ENCODE assay signal across 24 cellular contexts in the genomic region with DNA sequence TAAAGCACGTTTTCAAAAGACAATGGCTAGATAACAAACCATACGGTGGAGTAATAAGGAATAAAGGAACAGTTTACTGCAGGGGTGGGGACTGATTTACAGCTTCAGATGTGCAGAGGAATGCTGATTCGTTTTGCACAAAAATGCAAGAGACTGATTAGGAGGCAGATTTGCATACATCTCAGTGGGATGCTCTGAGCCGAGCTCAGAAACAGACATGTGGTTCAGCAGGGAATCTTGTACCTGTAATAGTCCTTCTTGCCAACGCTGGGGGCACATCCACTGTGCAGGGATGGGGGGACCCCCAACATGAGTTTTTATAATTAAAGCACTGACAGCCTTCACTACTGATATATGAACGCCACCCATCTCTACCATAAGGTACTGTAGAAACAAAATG.
"Had no signal": no experiment of that assay in that cellular context is flagged by ENCODE, and none has a peak within 500 bp of the region (broad histone marks: within the 10 kb centered on the region; RNA-seq: fewer than 3 reads in every experiment).

No MANE protein-coding gene starts in this region.

- H3K27ac Mint-ChIP-seq: dendritic cell treated with granulocyte-macrophage colony-stimulating factor and Interleukin-4, amounts not matched to agents 40 ng/mL and 50 ng/mL, for 4 days; natural killer cell; progenitor cell of endocrine pancreas; stimulated activated effector memory CD8-positive, alpha-beta T cell treated with anti-CD3 and anti-CD28 coated beads, Interleukin-12 subunit alpha, Interleukin-12 subunit beta, amount 100 ng/mL, for 72 hours had no signal

- DNase-seq: colonic mucosa; effector memory CD4-positive, alpha-beta T cell; esophagus squamous epithelium; foreskin melanocyte; glutamatergic neuron; heart right ventricle; hippocampal formation; left ventricle myocardium superior; lower lobe of right lung; natural killer cell; right cardiac atrium; sigmoid colon; stimulated activated CD4-positive, alpha-beta T cell treated with anti-CD3 and anti-CD28 coated beads, Interleukin-2, amount 100 ng/mL, for 24 hours; stimulated activated CD4-positive, alpha-beta T cell treated with anti-CD3 and anti-CD28 coated beads, Interleukin-4, amount 100 ng/mL, for 24 hours; stimulated activated naive CD4-positive, alpha-beta T cell treated with Interleukin-2 at 50 U/mL for 16 hours; stomach; thyroid gland; trophoblast cell had no signal

- H3K4me1 Mint-ChIP-seq: natural killer cell; stimulated activated effector memory CD8-positive, alpha-beta T cell treated with anti-CD3 and anti-CD28 coated beads, Interleukin-12 subunit alpha, Interleukin-12 subunit beta, amount 100 ng/mL, for 72 hours had no signal

- H3K4me1 ChIP-seq: colonic mucosa, esophagus squamous epithelium, lower lobe of right lung, parathyroid adenoma, sigmoid colon, thyroid gland, vagina had no signal

- H3K27me3 ChIP-seq: colonic mucosa, esophagus squamous epithelium, heart right ventricle, neutrophil, sigmoid colon, stomach, thyroid gland, vagina had no signal

- H3K36me3 Mint-ChIP-seq: natural killer cell; stimulated activated effector memory CD8-positive, alpha-beta T cell treated with anti-CD3 and anti-CD28 coated beads, Interleukin-12 subunit alpha, Interleukin-12 subunit beta, amount 100 ng/mL, for 72 hours had no signal

- H3K27me3 Mint-ChIP-seq: dendritic cell treated with granulocyte-macrophage colony-stimulating factor and Interleukin-4, amounts not matched to agents 40 ng/mL and 50 ng/mL, for 4 days; progenitor cell of endocrine pancreas had no signal

- H3K27ac ChIP-seq: colonic mucosa, esophagus squamous epithelium, heart right ventricle, lower lobe of right lung, neutrophil, parathyroid adenoma, sigmoid colon, stomach, thyroid gland, vagina had no signal

- ATAC-seq: heart right ventricle; left ventricle myocardium superior; lower lobe of right lung; natural killer cell; right cardiac atrium; stimulated activated effector memory CD8-positive, alpha-beta T cell treated with anti-CD3 and anti-CD28 coated beads, Interleukin-12 subunit alpha, Interleukin-12 subunit beta, amount 100 ng/mL, for 72 hours had no signal

- H3K4me3 Mint-ChIP-seq: dendritic cell treated with granulocyte-macrophage colony-stimulating factor and Interleukin-4, amounts not matched to agents 40 ng/mL and 50 ng/mL, for 4 days; natural killer cell; stimulated activated effector memory CD8-positive, alpha-beta T cell treated with anti-CD3 and anti-CD28 coated beads, Interleukin-12 subunit alpha, Interleukin-12 subunit beta, amount 100 ng/mL, for 72 hours had no signal

- H3K9ac ChIP-seq: parathyroid adenoma had no signal

- H3K79me2 ChIP-seq: parathyroid adenoma had no signal

- H3K4me3 ChIP-seq: colonic mucosa, esophagus squamous epithelium, heart right ventricle, lower lobe of right lung, sigmoid colon, stomach, thyroid gland, vagina had no signal

- H3K9me3 Mint-ChIP-seq: dendritic cell treated with granulocyte-macrophage colony-stimulating factor and Interleukin-4, amounts not matched to agents 40 ng/mL and 50 ng/mL, for 4 days had no signal

- H3K36me3 ChIP-seq: colonic mucosa, esophagus squamous epithelium, heart right ventricle, lower lobe of right lung, neutrophil, sigmoid colon, stomach, thyroid gland, vagina had no signal
